25 cellular contexts compared by ENCODE assay signal in genomic region chr17:60628252-60628889, GRCh38.
"Had no signal": no experiment of that assay in that cellular context is flagged by ENCODE, and none has a peak within 500 bp of the region (broad histone marks: within the 10 kb centered on the region; RNA-seq: fewer than 3 reads in every experiment).

No MANE protein-coding gene starts in this region.

- H3K4me3 ChIP-seq: esophagus muscularis mucosa, gastroesophageal sphincter, left ventricle myocardium inferior, lower lobe of right lung, prostate gland, sigmoid colon, skin epidermis, testis, tibial nerve, upper lobe of right lung had no signal

- H3K9me3 Mint-ChIP-seq: naive thymus-derived CD4-positive, alpha-beta T cell; nephron progenitor cell; stimulated activated naive B cell treated with anti-CD40 and anti-IgM and Interleukin-4, amounts not matched to agents 10 μg/mL and 1 μg/mL and 100 μg/mL, for 72 hours; stimulated activated naive CD8-positive, alpha-beta T cell treated with anti-CD3 and anti-CD28 coated beads, Interleukin-15, amount 100 ng/mL, for 72 hours had no signal

- H3K27ac ChIP-seq: epithelial cell of prostate, esophagus muscularis mucosa, gastroesophageal sphincter, left ventricle myocardium inferior, lower lobe of right lung, parathyroid adenoma, prostate gland, sigmoid colon, skin epidermis, testis, tibial nerve, upper lobe of right lung had no signal

- H3K4me1 ChIP-seq: left ventricle myocardium inferior, lower lobe of right lung, parathyroid adenoma, prostate gland, testis, upper lobe of right lung had no signal

- H3K27me3 Mint-ChIP-seq: naive thymus-derived CD4-positive, alpha-beta T cell; stimulated activated naive B cell treated with anti-CD40 and anti-IgM and Interleukin-4, amounts not matched to agents 10 μg/mL and 1 μg/mL and 100 μg/mL, for 72 hours; stimulated activated naive CD8-positive, alpha-beta T cell treated with anti-CD3 and anti-CD28 coated beads, Interleukin-15, amount 100 ng/mL, for 72 hours had no signal

- H3K4me1 Mint-ChIP-seq: nephron progenitor cell had no signal

- H3K9ac ChIP-seq: parathyroid adenoma had no signal

- H3K36me3 ChIP-seq: prostate gland had no signal

- FAIRE-seq: endometrium had no signal

- DNase-seq: cortex of kidney; effector memory CD4-positive, alpha-beta T cell; glutamatergic neuron; islet precursor cell; left ventricle myocardium inferior; lower lobe of right lung; mesenchymal stem cell; naive thymus-derived CD4-positive, alpha-beta T cell; nephron progenitor cell; retina; sigmoid colon; stimulated activated CD4-positive, alpha-beta T cell treated with anti-CD3 and anti-CD28 coated beads, Interleukin-2, amount 100 ng/mL, for 24 hours; stimulated activated CD4-positive, alpha-beta T cell treated with anti-CD3 and anti-CD28 coated beads, Interleukin-4, amount 100 ng/mL, for 4 hours; stimulated activated naive B cell treated with anti-CD40 and anti-IgM and Interleukin-4, amounts not matched to agents 10 μg/mL and 1 μg/mL and 100 μg/mL, for 72 hours; stimulated activated naive CD8-positive, alpha-beta T cell treated with anti-CD3 and anti-CD28 coated beads, Interleukin-15, amount 100 ng/mL, for 72 hours; testis; upper lobe of right lung had no signal

- H2AFZ ChIP-seq: parathyroid adenoma had no signal

- H3K9me3 ChIP-seq: esophagus muscularis mucosa, gastroesophageal sphincter, left ventricle myocardium inferior, lower lobe of right lung, prostate gland, sigmoid colon, testis, tibial nerve, upper lobe of right lung had no signal

- H3K27me3 ChIP-seq: esophagus muscularis mucosa, gastroesophageal sphincter, sigmoid colon, testis, tibial nerve, upper lobe of right lung had no signal

- ATAC-seq: gastroesophageal sphincter; lower lobe of right lung; naive thymus-derived CD4-positive, alpha-beta T cell; stimulated activated naive B cell treated with anti-CD40 and anti-IgM and Interleukin-4, amounts not matched to agents 10 μg/mL and 1 μg/mL and 100 μg/mL, for 72 hours; stimulated activated naive CD8-positive, alpha-beta T cell treated with anti-CD3 and anti-CD28 coated beads, Interleukin-15, amount 100 ng/mL, for 72 hours; upper lobe of right lung had no signal

- H3K27ac Mint-ChIP-seq: nephron progenitor cell; stimulated activated naive B cell treated with anti-CD40 and anti-IgM and Interleukin-4, amounts not matched to agents 10 μg/mL and 1 μg/mL and 100 μg/mL, for 72 hours; stimulated activated naive CD8-positive, alpha-beta T cell treated with anti-CD3 and anti-CD28 coated beads, Interleukin-15, amount 100 ng/mL, for 72 hours had no signal

- H3K4me3 Mint-ChIP-seq: naive thymus-derived CD4-positive, alpha-beta T cell; nephron progenitor cell; stimulated activated naive B cell treated with anti-CD40 and anti-IgM and Interleukin-4, amounts not matched to agents 10 μg/mL and 1 μg/mL and 100 μg/mL, for 72 hours; stimulated activated naive CD8-positive, alpha-beta T cell treated with anti-CD3 and anti-CD28 coated beads, Interleukin-15, amount 100 ng/mL, for 72 hours had no signal
